ENCODE assay signal across 18 cellular contexts in genomic region chr16:84196101-84196500, GRCh38. TPM values are rescaled to one million over a fixed set of nuclear protein-coding genes. Genes with fewer than 3 reads are reported as not detected.
DNase-seq lines count a peak whose midpoint lies in the region; TF ChIP-seq lines count a peak whose summit lies in the region.
"Had no signal": no experiment of that assay in that cellular context is flagged by ENCODE, and none has a peak within 500 bp of the region (broad histone marks: within the 10 kb centered on the region; RNA-seq: fewer than 3 reads in every experiment).

No MANE protein-coding gene starts in this region.

- H3K27me3 ChIP-seq in BLaER1 treated with 17β-estradiol and CSF1 and Interleukin-3, amounts not matched to agents 10 nM and 100 nM = no peaks in the 10 kb centered on the region
- H3K27me3 ChIP-seq in mammary epithelial cell (ENCODE audit: insufficient read depth, low read length) (no peaks in the 10 kb centered on the region), colonic mucosa (no peaks in the 10 kb centered on the region)

- H3K9me3 ChIP-seq in BLaER1 treated with 17β-estradiol and CSF1 and Interleukin-3, amounts not matched to agents 10 nM and 100 nM (replicated peaks in 1 of 11) = no peaks in the 10 kb centered on the region
- no peaks in the 10 kb centered on the region for H3K9me3 ChIP-seq in mammary epithelial cell (replicated peaks; ENCODE audit: insufficient read depth, low read length)
- H3K9me3 ChIP-seq in colonic mucosa = no peaks in the 10 kb centered on the region

- TF ChIP-seq CTCF in mammary epithelial cell (conservative IDR thresholded peaks at IDR 0.05 in 1 of 2, IDR thresholded peaks at IDR 0.05 in 1 of 2; ENCODE audit: extremely low read depth in 1 of 2, insufficient read depth in 1 of 2, low read depth in 1 of 2, low read length in 2 of 2) = no peak
- no peak for TF ChIP-seq CTCF in mesothelial cell of epicardium (IDR thresholded peaks at IDR 0.05; ENCODE audit: unreplicated experiment)
- TF ChIP-seq CTCF in colonic mucosa (IDR thresholded peaks at IDR 0.05) = no peak

- no peaks in the 10 kb centered on the region for H3K9me3 Mint-ChIP-seq in mesothelial cell of epicardium
- H3K9me3 Mint-ChIP-seq: CD8-positive, alpha-beta memory T cell had no signal

- DNase-seq in mammary epithelial cell (no peak), mesothelial cell of epicardium (ENCODE audit: low spot score in 2 of 2, unreplicated experiment in 2 of 2) (no peak), globus pallidus (ENCODE audit: low spot score) (no peak), colonic mucosa (no peak)
- DNase-seq: C1 segment of cervical spinal cord; CD8-positive, alpha-beta memory T cell; GM23248; KG1; MV-4-11; NCI-H1417; NCI-H187; NCI-H2107; NCI-H510A; NCI-H774; OCI-M1; Right ventricle myocardium superior had no signal

- no TSS peak for BruUV-seq in mammary epithelial cell (replicated peaks; lab: Mats Ljungman, UMichigan)

- no peaks in the 10 kb centered on the region for H3K79me2 ChIP-seq in mammary epithelial cell (ENCODE audit: insufficient read depth, low read length)

- peak overlapping the region in 3 of 11 experiments; percentile 7 to 23 (median 14); a peak in 2 of 22 replicates for H3K27ac ChIP-seq in BLaER1 treated with 17β-estradiol and CSF1 and Interleukin-3, amounts not matched to agents 10 nM and 100 nM
- H3K27ac ChIP-seq in mammary epithelial cell (ENCODE audit: insufficient read depth, low read depth, low read length) = no peak overlapping the region
- H3K27ac ChIP-seq in colonic mucosa = no peak overlapping the region
- H3K27ac ChIP-seq: GM23248 had no signal

- peak overlapping the region in 9 of 11 experiments; percentile 88 to 95 (median 94); a peak in 15 of 22 replicates for H3K4me2 ChIP-seq in BLaER1 treated with 17β-estradiol and CSF1 and Interleukin-3, amounts not matched to agents 10 nM and 100 nM
- H3K4me2 ChIP-seq in mammary epithelial cell (ENCODE audit: insufficient read depth, low read depth, low read length) = peak overlapping the region; percentile 84

- WGBS in mammary epithelial cell (ENCODE audit: low coverage, missing lambda C conversion rate) = 85% methylated on average over 9 of the region's 16 CpGs

- intact Hi-C loops in mammary epithelial cell (cut with micrococcal nuclease) (no loop called here), colonic mucosa (cut with DNase I) (no loop called here)

- H3K4me3 Mint-ChIP-seq in mesothelial cell of epicardium = peak overlapping the region; percentile 57
- H3K4me3 Mint-ChIP-seq: CD8-positive, alpha-beta memory T cell had no signal

- no peaks in the 10 kb centered on the region for H3K36me3 Mint-ChIP-seq in mesothelial cell of epicardium
- H3K36me3 Mint-ChIP-seq: CD8-positive, alpha-beta memory T cell had no signal

- CTCF ChIA-PET in mammary epithelial cell (lab: Charles Lee; ENCODE audit: low non-redundant PET) = no interaction called here

- H3K4me1 ChIP-seq in BLaER1 treated with 17β-estradiol and CSF1 and Interleukin-3, amounts not matched to agents 10 nM and 100 nM = peaks cover 37 to 74% (median 70%) of the 10 kb centered on the region in 10 experiments
- peaks cover 17% of the 10 kb centered on the region for H3K4me1 ChIP-seq in mammary epithelial cell (ENCODE audit: insufficient read depth, low read length)
- H3K4me1 ChIP-seq in colonic mucosa = no peaks in the 10 kb centered on the region

- dilution Hi-C loops in mammary epithelial cell (cut with HindIII; ENCODE audit: low sequenced_read_pairs) = no loop called here

- H3K4me3 ChIP-seq in BLaER1 treated with 17β-estradiol and CSF1 and Interleukin-3, amounts not matched to agents 10 nM and 100 nM = no peak overlapping the region
- H3K4me3 ChIP-seq in mammary epithelial cell (replicated peaks in 1 of 3; ENCODE audit: insufficient read depth in 1 of 3, low read depth in 2 of 3, low read length in 3 of 3) = no peak overlapping the region
- H3K4me3 ChIP-seq in colonic mucosa = no peak overlapping the region
- H3K4me3 ChIP-seq: GM23248 had no signal

- no peaks in the 10 kb centered on the region for H4K20me1 ChIP-seq in BLaER1 treated with 17β-estradiol and CSF1 and Interleukin-3, amounts not matched to agents 10 nM and 100 nM
- no peaks in the 10 kb centered on the region for H4K20me1 ChIP-seq in mammary epithelial cell (ENCODE audit: insufficient read depth, low read length)

- peak overlapping the region; percentile 94 for H2AFZ ChIP-seq in mammary epithelial cell (ENCODE audit: low read depth, low read length)
- H2AFZ ChIP-seq: GM23248 had no signal

- in situ Hi-C loops in mammary epithelial cell (cut with MboI; ENCODE audit: low sequenced_read_pairs in 2 of 2) = loop anchor here in 1 of 2 donors (25.0 kb wide), 1 partner anchor 259 kb away; no protein-coding TSS in a partner anchor

- no peaks in the 10 kb centered on the region for H3K36me3 ChIP-seq in BLaER1 treated with 17β-estradiol and CSF1 and Interleukin-3, amounts not matched to agents 10 nM and 100 nM
- H3K36me3 ChIP-seq in mammary epithelial cell (ENCODE audit: insufficient read depth, low read length) (no peaks in the 10 kb centered on the region), colonic mucosa (no peaks in the 10 kb centered on the region)

- H3K27ac Mint-ChIP-seq in mesothelial cell of epicardium = no peak overlapping the region
- H3K27ac Mint-ChIP-seq: CD8-positive, alpha-beta memory T cell had no signal

- H3K4me1 Mint-ChIP-seq in mesothelial cell of epicardium = peaks cover 17% of the 10 kb centered on the region

- no peaks in the 10 kb centered on the region for H3K27me3 Mint-ChIP-seq in mesothelial cell of epicardium (ENCODE audit: low read depth)

- H3K9ac ChIP-seq in BLaER1 treated with 17β-estradiol and CSF1 and Interleukin-3, amounts not matched to agents 10 nM and 100 nM = peak overlapping the region in 1 of 11 experiments; percentile 52; a peak in 1 of 22 replicates
- H3K9ac ChIP-seq in mammary epithelial cell (ENCODE audit: insufficient read depth, low read length) (no peak overlapping the region), colonic mucosa (ENCODE audit: low read depth in 2 of 2, low read length in 2 of 2) (no peak overlapping the region)
- H3K9ac ChIP-seq: GM23248 had no signal

RNA-seq across cellular contexts. Expression of gene ADAD2, which starts 5.1 kb away (rescaled TPM):
- total RNA-seq in mammary epithelial cell = under 1 TPM in 1 of 2 donors, not detected in 1; 0.17 TPM
- polyA plus RNA-seq in mammary epithelial cell = not detected
- polyA minus RNA-seq in mammary epithelial cell = not detected
- 0.34 TPM in 1 of 3 replicates, not detected in the others for total RNA-seq in mesothelial cell of epicardium
- total RNA-seq in colonic mucosa = not detected
- total RNA-seq: A673, GM23248 had no signal
- polyA plus RNA-seq: CD8-positive, alpha-beta memory T cell; GM23248 had no signal

RNA-seq across cellular contexts. Expression of gene TAF1C, which starts 9.2 kb away (rescaled TPM):
- total RNA-seq in mammary epithelial cell = 10 to 100 TPM; 15.3 to 30.1 TPM
- polyA plus RNA-seq in mammary epithelial cell = 19.6 TPM
- polyA minus RNA-seq in mammary epithelial cell = 26.0 TPM
- 84.0 to 88.6 TPM (median 84.3 TPM) in 3 replicates for total RNA-seq in mesothelial cell of epicardium
- total RNA-seq in colonic mucosa = 10 to 100 TPM; 17.2 to 45.6 TPM

RNA-seq across cellular contexts. Expression of gene KCNG4, which starts 43.7 kb away (rescaled TPM):
- total RNA-seq in mammary epithelial cell = not detected
- not detected for polyA plus RNA-seq in mammary epithelial cell
- not detected for polyA minus RNA-seq in mammary epithelial cell
- total RNA-seq in mesothelial cell of epicardium = not detected in 3 replicates
- not detected for total RNA-seq in colonic mucosa
- total RNA-seq: A673; CD8-positive, alpha-beta memory T cell; GM23248; Right ventricle myocardium superior had no signal
- polyA plus RNA-seq: CD8-positive, alpha-beta memory T cell; GM23248 had no signal

RNA-seq across cellular contexts. Expression of gene DNAAF1, which starts 51.0 kb away (rescaled TPM):
- total RNA-seq in mammary epithelial cell = under 1 TPM; 0.16 to 0.17 TPM
- polyA plus RNA-seq in mammary epithelial cell = not detected
- polyA minus RNA-seq in mammary epithelial cell = not detected
- total RNA-seq in mesothelial cell of epicardium = 0.18 to 0.47 TPM (median 0.22 TPM) in 3 replicates
- total RNA-seq in colonic mucosa = under 1 TPM in 1 of 2 donors, not detected in 1; 0.20 TPM
- total RNA-seq: A673, GM23248, Right ventricle myocardium superior had no signal
- polyA plus RNA-seq: GM23248 had no signal

RNA-seq across cellular contexts. Expression of gene HSDL1, which starts 51.1 kb away (rescaled TPM):
- total RNA-seq in mammary epithelial cell = 10 to 100 TPM; 14.5 to 15.5 TPM
- polyA plus RNA-seq in mammary epithelial cell = 10.5 TPM
- 28.5 TPM for polyA minus RNA-seq in mammary epithelial cell
- 47.6 to 50.0 TPM (median 48.9 TPM) in 3 replicates for total RNA-seq in mesothelial cell of epicardium
- 10 to 100 TPM; 10.7 to 12.9 TPM for total RNA-seq in colonic mucosa
